16 cellular contexts compared by ENCODE assay signal in the genomic region with DNA sequence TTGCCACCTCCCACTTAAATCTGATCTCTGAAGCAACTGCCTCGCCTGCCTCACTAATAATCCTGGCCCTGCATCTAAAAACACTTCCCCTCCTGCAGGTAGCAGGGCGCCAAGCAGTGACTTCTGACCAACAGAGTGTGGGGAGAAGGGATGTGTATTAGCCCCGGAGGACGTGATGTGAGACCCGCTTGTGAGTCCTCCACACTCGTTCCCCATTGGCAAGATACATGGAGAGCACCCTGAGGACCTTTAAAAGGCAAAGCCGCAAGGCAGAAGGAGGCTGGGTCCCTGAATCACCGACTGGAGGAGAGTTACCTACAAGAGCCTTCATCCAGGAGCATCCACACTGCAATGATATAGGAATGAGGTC. TPM values are rescaled to one million over a fixed set of nuclear protein-coding genes. Genes with fewer than 3 reads are reported as not detected.
DNase-seq lines count a peak whose midpoint lies in the region; ATAC-seq, FAIRE-seq and TF ChIP-seq lines count a peak whose summit lies in the region.
"Had no signal": no experiment of that assay in that cellular context is flagged by ENCODE, and none has a peak within 500 bp of the region (broad histone marks: within the 10 kb centered on the region; RNA-seq: fewer than 3 reads in every experiment).

No MANE protein-coding gene starts in this region.

- H2AFZ ChIP-seq in H1 (ENCODE audit: low read length), result no peak overlapping the region

- no peak overlapping the region for H4K91ac ChIP-seq in H1 (replicated peaks; ENCODE audit: insufficient read length, low read length)

- no peaks in the 10 kb centered on the region for H3K27me3 ChIP-seq in H1 (replicated peaks in 1 of 4; ENCODE audit: control insufficient read depth in 3 of 4, extremely low read depth in 1 of 4, insufficient read depth in 3 of 4, low read length in 3 of 4)

- H3K27ac ChIP-seq in H1 (ENCODE audit: low read depth, low read length), result no peak overlapping the region

- H3K14ac ChIP-seq in H1 (ENCODE audit: insufficient read length), result no peak overlapping the region

- H3K56ac ChIP-seq in H1 (replicated peaks; ENCODE audit: insufficient read length, low read depth, low read length), result no peak overlapping the region

- no peak for TF ChIP-seq EP300 in H1 (IDR thresholded peaks at IDR 0.05; ENCODE audit: borderline replicate concordance in 1 of 2, low read depth in 2 of 2, low read length in 2 of 2)

- peaks cover 66% of the 10 kb centered on the region for H3K4me1 Mint-ChIP-seq in activated CD8-positive, alpha-beta memory T cell treated with anti-CD3 and anti-CD28 coated beads, Interleukin-2, amount 10 ng/mL, durations not matched to agents 7 days and 5 days
- H3K4me1 Mint-ChIP-seq in T-helper 17 cell, result peaks cover 25% of the 10 kb centered on the region
- peaks cover 83% of the 10 kb centered on the region for H3K4me1 Mint-ChIP-seq in stimulated activated memory B cell treated with anti-CD40 and anti-IgM and Interleukin-4, amounts not matched to agents 10 μg/mL and 1 μg/mL and 100 μg/mL, for 72 hours

- H3K23ac ChIP-seq in H1 (ENCODE audit: insufficient read length), result no peak overlapping the region

- POLR2A ChIA-PET in H1 (lab: Charles Lee; ENCODE audit: partially characterized antibody), result interaction anchor here (0.7 to 1.1 kb wide), 3 partner anchors 11 to 237 kb away, joined by 3 to 6 read pairs (median 3); no protein-coding TSS in a partner anchor

- no peak overlapping the region for H3K4me2 ChIP-seq in H1 (ENCODE audit: insufficient read depth in 1 of 2, low read depth in 2 of 2, low read length in 2 of 2)

- CTCF ChIA-PET in activated CD8-positive, alpha-beta memory T cell treated with anti-CD3 and anti-CD28 coated beads, Interleukin-2, amount 10 ng/mL, durations not matched to agents 7 days and 5 days (lab: Charles Lee), result no interaction called here
- CTCF ChIA-PET in H1 (lab: Charles Lee; ENCODE audit: partially characterized antibody), result no interaction called here

- no peak overlapping the region for H2BK12ac ChIP-seq in H1 (ENCODE audit: low read depth, low read length)

- no peaks in the 10 kb centered on the region for H3K23me2 ChIP-seq in H1 (ENCODE audit: low read depth, low read length)

- H3K36me3 ChIP-seq in H1 (ENCODE audit: control insufficient read depth in 2 of 4, insufficient read depth in 4 of 4, low read length in 3 of 4), result peaks cover 2 to 35% (median 8%) of the 10 kb centered on the region in 4 experiments; a peak in 7 of 8 replicates

- H3K36me3 Mint-ChIP-seq in activated CD8-positive, alpha-beta memory T cell treated with anti-CD3 and anti-CD28 coated beads, Interleukin-2, amount 10 ng/mL, durations not matched to agents 7 days and 5 days, result peaks cover 30% of the 10 kb centered on the region
- H3K36me3 Mint-ChIP-seq in T-helper 17 cell (ENCODE audit: low read depth), result peaks cover 2% of the 10 kb centered on the region
- peaks cover 24% of the 10 kb centered on the region for H3K36me3 Mint-ChIP-seq in stimulated activated memory B cell treated with anti-CD40 and anti-IgM and Interleukin-4, amounts not matched to agents 10 μg/mL and 1 μg/mL and 100 μg/mL, for 72 hours

- peaks cover 0 to 18% (median 12%) of the 10 kb centered on the region in 4 experiments; a peak in 6 of 7 replicates for H3K4me1 ChIP-seq in H1 (replicated peaks in 1 of 4; ENCODE audit: control insufficient read depth in 3 of 4, insufficient read depth in 4 of 4, low read length in 3 of 4)

- no peak overlapping the region for H3K4ac ChIP-seq in H1 (replicated peaks; ENCODE audit: insufficient read length, low read depth, low read length)

- no peak overlapping the region for H2BK15ac ChIP-seq in H1 (ENCODE audit: low read length)

- DNase-seq in activated CD8-positive, alpha-beta memory T cell treated with anti-CD3 and anti-CD28 coated beads, Interleukin-2, amount 10 ng/mL, durations not matched to agents 7 days and 5 days, result no peak
- no peak for DNase-seq in activated CD8-positive, alpha-beta memory T cell treated with anti-CD3 and anti-CD28 coated beads for 24 hours
- DNase-seq in T-helper 17 cell (no peak), H1 (ENCODE audit: low read depth in 1 of 2, low spot score in 2 of 2) (no peak), NCI-H526 treated with DMSO at 0.1 percent for 48 hours (lab: John Stamatoyannopoulos, UW) (no peak), LoVo (ENCODE audit: low spot score) (no peak)
- DNase-seq in effector CD8-positive, alpha-beta T cell (lab: John Stamatoyannopoulos, UW), result no peak
- DNase-seq: NCI-H187 treated with DMSO at 0.1 percent for 48 hours, NCI-H748 treated with DMSO at 0.1 percent for 48 hours, occipital lobe, Right ventricle myocardium superior had no signal

- no peak for ATAC-seq in activated CD8-positive, alpha-beta memory T cell treated with anti-CD3 and anti-CD28 coated beads, Interleukin-2, amount 10 ng/mL, durations not matched to agents 7 days and 5 days
- no peak for ATAC-seq in T-helper 17 cell
- ATAC-seq in stimulated activated memory B cell treated with anti-CD40 and anti-IgM and Interleukin-4, amounts not matched to agents 10 μg/mL and 1 μg/mL and 100 μg/mL, for 72 hours, result no peak

- no peak for TF ChIP-seq CTCF in H1 (IDR thresholded peaks at IDR 0.05; ENCODE audit: control extremely low read depth in 1 of 3, insufficient read depth in 1 of 3, low read depth in 1 of 3, low read length in 3 of 3)

- no peak overlapping the region for H3K9ac ChIP-seq in H1 (replicated peaks in 1 of 4; ENCODE audit: extremely low read depth in 1 of 4, low read depth in 3 of 4, low read length in 3 of 4)

- no peak overlapping the region for H2AK5ac ChIP-seq in H1 (ENCODE audit: low read depth, low read length)

- no peak overlapping the region for H3K4me3 Mint-ChIP-seq in activated CD8-positive, alpha-beta memory T cell treated with anti-CD3 and anti-CD28 coated beads, Interleukin-2, amount 10 ng/mL, durations not matched to agents 7 days and 5 days
- H3K4me3 Mint-ChIP-seq in T-helper 17 cell, result no peak overlapping the region
- H3K4me3 Mint-ChIP-seq in stimulated activated memory B cell treated with anti-CD40 and anti-IgM and Interleukin-4, amounts not matched to agents 10 μg/mL and 1 μg/mL and 100 μg/mL, for 72 hours, result peak overlapping the region; percentile 48

- no peaks in the 10 kb centered on the region for H3K9me3 Mint-ChIP-seq in activated CD8-positive, alpha-beta memory T cell treated with anti-CD3 and anti-CD28 coated beads, Interleukin-2, amount 10 ng/mL, durations not matched to agents 7 days and 5 days (ENCODE audit: low read depth)
- H3K9me3 Mint-ChIP-seq in stimulated activated memory B cell treated with anti-CD40 and anti-IgM and Interleukin-4, amounts not matched to agents 10 μg/mL and 1 μg/mL and 100 μg/mL, for 72 hours, result no peaks in the 10 kb centered on the region

- no peak for TF ChIP-seq RAD21 in H1 (IDR thresholded peaks at IDR 0.05 in 1 of 2, conservative IDR thresholded peaks at IDR 0.05 in 1 of 2; ENCODE audit: low read depth in 2 of 2, low read length in 2 of 2)

- no peak overlapping the region for H4K8ac ChIP-seq in H1 (ENCODE audit: extremely low read depth, insufficient read depth, low read length)

- H2BK5ac ChIP-seq in H1 (ENCODE audit: low read depth, low read length), result no peak overlapping the region

- no peak overlapping the region for H2BK120ac ChIP-seq in H1 (replicated peaks; ENCODE audit: low read depth, low read length)

- no peaks in the 10 kb centered on the region for H3K27me3 Mint-ChIP-seq in activated CD8-positive, alpha-beta memory T cell treated with anti-CD3 and anti-CD28 coated beads, Interleukin-2, amount 10 ng/mL, durations not matched to agents 7 days and 5 days
- H3K27me3 Mint-ChIP-seq in T-helper 17 cell, result no peaks in the 10 kb centered on the region
- no peaks in the 10 kb centered on the region for H3K27me3 Mint-ChIP-seq in stimulated activated memory B cell treated with anti-CD40 and anti-IgM and Interleukin-4, amounts not matched to agents 10 μg/mL and 1 μg/mL and 100 μg/mL, for 72 hours

- no peak overlapping the region for H3K18ac ChIP-seq in H1 (ENCODE audit: extremely low read depth, low read length)

- peak; percentile 64 to 68; a peak in 2 of 3 replicates for TF ChIP-seq POLR2A in H1 (IDR thresholded peaks at IDR 0.05; ENCODE audit: control extremely low read depth in 1 of 2, low read depth in 2 of 2, low read length in 2 of 2)

- peaks cover 2% of the 10 kb centered on the region; the same call in 1 of the 2 replicates for H3K79me1 ChIP-seq in H1 (ENCODE audit: low read depth, low read length)

- no peak for FAIRE-seq in H1 (lab: Jason Lieb, UNC)
- FAIRE-seq: D721Med had no signal

- H4K20me1 ChIP-seq in H1 (replicated peaks in 1 of 2; ENCODE audit: control insufficient read depth in 1 of 2, insufficient read depth in 2 of 2, low read length in 2 of 2), result no peaks in the 10 kb centered on the region

- no peaks in the 10 kb centered on the region for H3K79me2 ChIP-seq in H1 (ENCODE audit: control insufficient read depth in 1 of 2, insufficient read depth in 2 of 2, low read length in 2 of 2)

- no peak overlapping the region for H2BK20ac ChIP-seq in H1 (ENCODE audit: low read length)

- no peak overlapping the region for H3K4me3 ChIP-seq in H1 (ENCODE audit: extremely low read depth in 1 of 4, insufficient read depth in 2 of 4, low read depth in 3 of 4, low read length in 4 of 4)
- H3K4me3 ChIP-seq: HAP-1, lung had no signal

- H3K27ac Mint-ChIP-seq in activated CD8-positive, alpha-beta memory T cell treated with anti-CD3 and anti-CD28 coated beads, Interleukin-2, amount 10 ng/mL, durations not matched to agents 7 days and 5 days, result peak overlapping the region; percentile 55
- H3K27ac Mint-ChIP-seq in T-helper 17 cell, result peak overlapping the region; percentile 51
- H3K27ac Mint-ChIP-seq in stimulated activated memory B cell treated with anti-CD40 and anti-IgM and Interleukin-4, amounts not matched to agents 10 μg/mL and 1 μg/mL and 100 μg/mL, for 72 hours, result peak overlapping the region; percentile 94

- H3K9me3 ChIP-seq in T-helper 17 cell (ENCODE audit: control insufficient read depth, low read length, poor library complexity, severe bottlenecking) (no peaks in the 10 kb centered on the region), H1 (ENCODE audit: insufficient read depth in 2 of 2, low read depth in 1 of 2, low read length in 1 of 2) (no peaks in the 10 kb centered on the region)
- H3K9me3 ChIP-seq: HAP-1 had no signal

- 88% methylated on average over 8 of the region's 8 CpGs; no CpG with 5 or more reads in 1 of the 2 experiments for WGBS in H1 (ENCODE audit: extremely low coverage in 1 of 2, insufficient coverage in 1 of 2, insufficient read length in 1 of 2, insufficient replicate concordance in 2 of 2, low coverage in 1 of 2, low lambda C conversion rate in 2 of 2, missing lambda C conversion rate in 1 of 2), 2 experiments

- no peak overlapping the region for H4K5ac ChIP-seq in H1 (ENCODE audit: insufficient read length, low read depth, low read length)

RNA-seq across cellular contexts. Expression of a gene that starts 6.1 kb away (rescaled TPM):
- 1 to 10 TPM; 1.3 to 3.4 TPM for total RNA-seq in activated CD8-positive, alpha-beta memory T cell treated with anti-CD3 and anti-CD28 coated beads, Interleukin-2, amount 10 ng/mL, durations not matched to agents 7 days and 5 days
- total RNA-seq in T-helper 17 cell, result 10 to 100 TPM in 1 of 2 donors, 1 to 10 TPM in 1; 3.1 to 14.5 TPM
- total RNA-seq in H1 (2021; fragmentation: NEBNext Ultra II Directional; extraction: Animal tissue kit (Norgen Biotek cat#: 25700)), result 7.3 and 7.6 TPM in 2 replicates
- 10.6 and 14.6 TPM in 2 replicates for polyA plus RNA-seq in H1 (2011; rRNA removed)
- 10.5 TPM for polyA plus RNA-seq in H1 (2011; cell fraction: cytosol; rRNA removed)
- 28.5 TPM for polyA plus RNA-seq in H1 (2011; cell fraction: nucleus; rRNA removed)
- 4.3 to 10.2 TPM (median 6.3 TPM) in 4 replicates for polyA plus RNA-seq in H1 (2012, experiment 1 of 2)
- 1.2 TPM for polyA plus RNA-seq in H1 (2012, experiment 2 of 2)
- polyA plus RNA-seq in H1 (2013, experiment 1 of 2), result 4.1 TPM
- 3.1 TPM for polyA plus RNA-seq in H1 (2013, experiment 2 of 2)
- 1.5 and 3.7 TPM in 2 replicates for polyA minus RNA-seq in H1 (2011; rRNA and poly(A)+ RNA removed)
- polyA minus RNA-seq in H1 (2011; cell fraction: cytosol; rRNA and poly(A)+ RNA removed), result not detected
- polyA minus RNA-seq in H1 (2011; cell fraction: nucleus; rRNA and poly(A)+ RNA removed), result 8.8 TPM

RNA-seq across cellular contexts. Expression of a gene that starts 9.3 kb away (rescaled TPM):
- 10 to 100 TPM; 46.0 to 67.8 TPM for total RNA-seq in activated CD8-positive, alpha-beta memory T cell treated with anti-CD3 and anti-CD28 coated beads, Interleukin-2, amount 10 ng/mL, durations not matched to agents 7 days and 5 days
- 10 to 100 TPM; 71.6 to 97.2 TPM for total RNA-seq in T-helper 17 cell
- total RNA-seq in H1 (2021; fragmentation: NEBNext Ultra II Directional; extraction: Animal tissue kit (Norgen Biotek cat#: 25700)), result 32.2 and 34.4 TPM in 2 replicates
- polyA plus RNA-seq in H1 (2011; rRNA removed), result 49.9 and 66.4 TPM in 2 replicates
- polyA plus RNA-seq in H1 (2011; cell fraction: cytosol; rRNA removed), result 79.7 TPM
- polyA plus RNA-seq in H1 (2011; cell fraction: nucleus; rRNA removed), result 359 TPM
- 30.1 to 49.2 TPM (median 44.8 TPM) in 4 replicates for polyA plus RNA-seq in H1 (2012, experiment 1 of 2)
- polyA plus RNA-seq in H1 (2012, experiment 2 of 2), result 16.2 TPM
- 22.7 TPM for polyA plus RNA-seq in H1 (2013, experiment 1 of 2)
- polyA plus RNA-seq in H1 (2013, experiment 2 of 2), result 18.3 TPM
- polyA minus RNA-seq in H1 (2011; rRNA and poly(A)+ RNA removed), result 16.8 and 26.5 TPM in 2 replicates
- polyA minus RNA-seq in H1 (2011; cell fraction: cytosol; rRNA and poly(A)+ RNA removed), result 7.7 TPM
- polyA minus RNA-seq in H1 (2011; cell fraction: nucleus; rRNA and poly(A)+ RNA removed), result 50.2 TPM

RNA-seq across cellular contexts. Expression of a gene that starts 59.7 kb away (rescaled TPM):
- not detected for total RNA-seq in activated CD8-positive, alpha-beta memory T cell treated with anti-CD3 and anti-CD28 coated beads, Interleukin-2, amount 10 ng/mL, durations not matched to agents 7 days and 5 days
- total RNA-seq in T-helper 17 cell, result not detected
- not detected in 2 replicates for total RNA-seq in H1 (2021; fragmentation: NEBNext Ultra II Directional; extraction: Animal tissue kit (Norgen Biotek cat#: 25700))
- polyA plus RNA-seq in H1 (2011; rRNA removed), result not detected in 2 replicates
- polyA plus RNA-seq in H1 (2011; cell fraction: cytosol; rRNA removed), result not detected
- polyA plus RNA-seq in H1 (2011; cell fraction: nucleus; rRNA removed), result not detected
- polyA plus RNA-seq in H1 (2012, experiment 1 of 2), result 2.3 to 3.4 TPM (median 2.5 TPM) in 4 replicates
- polyA plus RNA-seq in H1 (2012, experiment 2 of 2), result 1.9 TPM
- polyA plus RNA-seq in H1 (2013, experiment 1 of 2), result not detected
- not detected for polyA plus RNA-seq in H1 (2013, experiment 2 of 2)
- not detected in 2 replicates for polyA minus RNA-seq in H1 (2011; rRNA and poly(A)+ RNA removed)
- polyA minus RNA-seq in H1 (2011; cell fraction: cytosol; rRNA and poly(A)+ RNA removed), result not detected
- not detected for polyA minus RNA-seq in H1 (2011; cell fraction: nucleus; rRNA and poly(A)+ RNA removed)
- total RNA-seq: A673, lung, occipital lobe, Right ventricle myocardium superior had no signal
